Comparison of ENCODE assay signal across 11 cellular contexts in genomic region chr11:102448869-102449224, GRCh38. TPM values are rescaled to one million over a fixed set of nuclear protein-coding genes. Genes with fewer than 3 reads are reported as not detected.
DNase-seq lines count a peak whose midpoint lies in the region; ATAC-seq and TF ChIP-seq lines count a peak whose summit lies in the region.
"Had no signal": no experiment of that assay in that cellular context is flagged by ENCODE, and none has a peak within 500 bp of the region (broad histone marks: within the 10 kb centered on the region; RNA-seq: fewer than 3 reads in every experiment).

No MANE protein-coding gene starts in this region.

- no peak overlapping the region for H3K4me3 ChIP-seq in upper lobe of right lung
- H3K4me3 ChIP-seq: prostate gland had no signal

- no peak for TF ChIP-seq CTCF in upper lobe of right lung (IDR thresholded peaks at IDR 0.05)

- intact Hi-C loops in upper lobe of right lung (cut with DNase I), result no loop called here

- CTCF ChIA-PET in activated CD8-positive, alpha-beta memory T cell treated with anti-CD3 and anti-CD28 coated beads, Interleukin-2, amount 10 ng/mL, durations not matched to agents 7 days and 5 days (lab: Charles Lee), result no interaction called here

- H3K9me3 Mint-ChIP-seq in activated CD8-positive, alpha-beta memory T cell treated with anti-CD3 and anti-CD28 coated beads, Interleukin-2, amount 10 ng/mL, durations not matched to agents 7 days and 5 days (ENCODE audit: low read depth), result peaks cover 2% of the 10 kb centered on the region

- no peaks in the 10 kb centered on the region for H3K27me3 Mint-ChIP-seq in activated CD8-positive, alpha-beta memory T cell treated with anti-CD3 and anti-CD28 coated beads, Interleukin-2, amount 10 ng/mL, durations not matched to agents 7 days and 5 days

- ATAC-seq in activated CD8-positive, alpha-beta memory T cell treated with anti-CD3 and anti-CD28 coated beads, Interleukin-2, amount 10 ng/mL, durations not matched to agents 7 days and 5 days, result no peak
- no peak for ATAC-seq in upper lobe of right lung

- no peak for DNase-seq in activated CD8-positive, alpha-beta memory T cell treated with anti-CD3 and anti-CD28 coated beads, Interleukin-2, amount 10 ng/mL, durations not matched to agents 7 days and 5 days
- no peak for DNase-seq in activated CD8-positive, alpha-beta memory T cell treated with anti-CD3 and anti-CD28 coated beads, Interleukin-2, amount 50 U/mL, for 4 hours
- DNase-seq in SIG-M5 (lab: John Stamatoyannopoulos, UW) (peak; percentile 52), dermis blood vessel endothelial cell (peak; percentile 38), activated gamma-delta T cell (lab: John Stamatoyannopoulos, UW) (no peak), upper lobe of right lung (no peak), RKO (ENCODE audit: low spot score) (no peak)
- DNase-seq: NCI-H1436, SHP77 treated with DMSO at 0.1 percent for 48 hours had no signal

- H3K27ac Mint-ChIP-seq in activated CD8-positive, alpha-beta memory T cell treated with anti-CD3 and anti-CD28 coated beads, Interleukin-2, amount 10 ng/mL, durations not matched to agents 7 days and 5 days, result peak overlapping the region; percentile 92

- H3K4me1 Mint-ChIP-seq in activated CD8-positive, alpha-beta memory T cell treated with anti-CD3 and anti-CD28 coated beads, Interleukin-2, amount 10 ng/mL, durations not matched to agents 7 days and 5 days, result peaks cover 73% of the 10 kb centered on the region

- H3K36me3 ChIP-seq in upper lobe of right lung, result peaks cover 16% of the 10 kb centered on the region

- peak overlapping the region; percentile 70 for H3K27ac ChIP-seq in temporal lobe (ENCODE audit: low read depth, low read length)
- no peak overlapping the region for H3K27ac ChIP-seq in upper lobe of right lung
- H3K27ac ChIP-seq: prostate gland had no signal

- H3K36me3 Mint-ChIP-seq in activated CD8-positive, alpha-beta memory T cell treated with anti-CD3 and anti-CD28 coated beads, Interleukin-2, amount 10 ng/mL, durations not matched to agents 7 days and 5 days, result peaks cover 65% of the 10 kb centered on the region

- no peaks in the 10 kb centered on the region for H3K27me3 ChIP-seq in upper lobe of right lung

- H3K4me1 ChIP-seq in upper lobe of right lung, result peaks cover 35% of the 10 kb centered on the region
- H3K4me1 ChIP-seq: prostate gland had no signal

- H3K4me3 Mint-ChIP-seq in activated CD8-positive, alpha-beta memory T cell treated with anti-CD3 and anti-CD28 coated beads, Interleukin-2, amount 10 ng/mL, durations not matched to agents 7 days and 5 days, result no peak overlapping the region

- H3K9me3 ChIP-seq in upper lobe of right lung, result no peaks in the 10 kb centered on the region
- H3K9me3 ChIP-seq: prostate gland had no signal

RNA-seq across cellular contexts. Expression of gene TMEM123, which starts 3.7 kb away (rescaled TPM):
- total RNA-seq in activated CD8-positive, alpha-beta memory T cell treated with anti-CD3 and anti-CD28 coated beads, Interleukin-2, amount 10 ng/mL, durations not matched to agents 7 days and 5 days, result 100 to 1,000 TPM; 194 to 242 TPM
- 195 and 245 TPM in 2 replicates for total RNA-seq in dermis blood vessel endothelial cell
- total RNA-seq in temporal lobe, result 93.9 TPM
- 203 TPM for total RNA-seq in upper lobe of right lung

Comparison
In these comparisons a context has a peak if more than half of its experiments do, and no peak if none do; other contexts are left out.
1. DNase-seq: peak in SIG-M5 (single experiment) and dermis blood vessel endothelial cell (single experiment); none in activated CD8-positive, alpha-beta memory T cell treated with anti-CD3 and anti-CD28 coated beads, Interleukin-2, amount 10 ng/mL, durations not matched to agents 7 days and 5 days (single experiment), activated CD8-positive, alpha-beta memory T cell treated with anti-CD3 and anti-CD28 coated beads, Interleukin-2, amount 50 U/mL, for 4 hours (single experiment), activated gamma-delta T cell (single experiment), upper lobe of right lung (single experiment) and RKO (single experiment).